In genomic region chr15:86571873-86572272, GRCh38 we compare ENCODE assay signal across 30 cellular contexts.
"Had no signal": no experiment of that assay in that cellular context is flagged by ENCODE, and none has a peak within 500 bp of the region (broad histone marks: within the 10 kb centered on the region; RNA-seq: fewer than 3 reads in every experiment).

No MANE protein-coding gene starts in this region.

- H3K4me3 ChIP-seq: breast epithelium, esophagus squamous epithelium, psoas muscle, suprapubic skin, uterus had no signal

- H3K27me3 ChIP-seq: esophagus squamous epithelium, uterus had no signal

- ATAC-seq: activated T-helper 17 cell treated with anti-CD3 and anti-CD28 coated beads, Interleukin-2, amount 50 U/mL, for 72 hours; naive thymus-derived CD8-positive, alpha-beta T cell; psoas muscle; T-helper 17 cell had no signal

- H3K27me3 Mint-ChIP-seq: activated CD4-positive, alpha-beta memory T cell treated with anti-CD3 and anti-CD28 coated beads, Interleukin-2, amount 10 ng/mL, durations not matched to agents 7 days and 5 days had no signal

- H3K27ac ChIP-seq: breast epithelium, epithelial cell of prostate, esophagus squamous epithelium, parathyroid adenoma, psoas muscle, suprapubic skin, uterus had no signal

- H3K4me1 Mint-ChIP-seq: activated CD4-positive, alpha-beta memory T cell treated with anti-CD3 and anti-CD28 coated beads, Interleukin-2, amount 10 ng/mL, durations not matched to agents 7 days and 5 days had no signal

- H3K9me3 Mint-ChIP-seq: activated CD4-positive, alpha-beta T cell treated with anti-CD3 and anti-CD28 coated beads, Interleukin-2, amount 10 ng/mL, durations not matched to agents 7 days and 5 days; neural crest cell had no signal

- H3K27ac Mint-ChIP-seq: activated CD4-positive, alpha-beta memory T cell treated with anti-CD3 and anti-CD28 coated beads, Interleukin-2, amount 10 ng/mL, durations not matched to agents 7 days and 5 days; activated CD4-positive, alpha-beta T cell treated with anti-CD3 and anti-CD28 coated beads, Interleukin-2, amount 10 ng/mL, durations not matched to agents 7 days and 5 days; activated T-cell treated with anti-CD3 and anti-CD28 coated beads, Interleukin-2, amount 50 U/mL, for 24 hours; activated T-helper 17 cell treated with anti-CD3 and anti-CD28 coated beads, Interleukin-2, amount 50 U/mL, for 72 hours; naive thymus-derived CD8-positive, alpha-beta T cell; T-helper 17 cell; WTC11 had no signal

- H3K9me3 ChIP-seq: breast epithelium, esophagus squamous epithelium, psoas muscle, suprapubic skin, uterus had no signal

- H3K4me1 ChIP-seq: breast epithelium, esophagus squamous epithelium, parathyroid adenoma, psoas muscle, suprapubic skin, uterus had no signal

- H3K4me3 Mint-ChIP-seq: activated CD4-positive, alpha-beta memory T cell treated with anti-CD3 and anti-CD28 coated beads, Interleukin-2, amount 10 ng/mL, durations not matched to agents 7 days and 5 days; activated CD4-positive, alpha-beta T cell treated with anti-CD3 and anti-CD28 coated beads, Interleukin-2, amount 10 ng/mL, durations not matched to agents 7 days and 5 days; activated T-cell treated with anti-CD3 and anti-CD28 coated beads, Interleukin-2, amount 50 U/mL, for 24 hours; activated T-helper 17 cell treated with anti-CD3 and anti-CD28 coated beads, Interleukin-2, amount 50 U/mL, for 72 hours; naive thymus-derived CD8-positive, alpha-beta T cell; neural crest cell; T-helper 17 cell; WTC11 had no signal

- DNase-seq: activated CD4-positive, alpha-beta memory T cell treated with anti-CD3 and anti-CD28 coated beads, Interleukin-2, amount 10 ng/mL, durations not matched to agents 7 days and 5 days; activated CD4-positive, alpha-beta T cell treated with anti-CD3 and anti-CD28 coated beads for 1 hour; activated CD4-positive, alpha-beta T cell treated with anti-CD3 and anti-CD28 coated beads, Interleukin-2, amount 10 ng/mL, durations not matched to agents 7 days and 5 days; activated CD8-positive, alpha-beta memory T cell treated with anti-CD3 and anti-CD28 coated beads, Interleukin-2, amount 50 U/mL, for 48 hours; activated gamma-delta T cell treated with Interleukin-2 at 50 U/mL for 16 hours; activated naive CD4-positive, alpha-beta T cell treated with anti-CD3 and anti-CD28 coated beads, Interleukin-2, amount 50 U/mL, for 16 hours; activated T-cell treated with anti-CD3 and anti-CD28 coated beads, Interleukin-2, amount 50 U/mL, for 24 hours; dermis blood vessel endothelial cell; effector CD4-positive, alpha-beta T cell; esophagus squamous epithelium; foreskin melanocyte; islet precursor cell; midbrain; naive thymus-derived CD8-positive, alpha-beta T cell; occipital lobe; psoas muscle; stimulated activated CD4-positive, alpha-beta T cell treated with anti-CD3 and anti-CD28 coated beads, Interleukin-15, amount 100 ng/mL, for 24 hours; stimulated activated CD4-positive, alpha-beta T cell treated with anti-CD3 and anti-CD28 coated beads, Interleukin-2, amount 100 ng/mL, for 24 hours; stimulated activated naive CD4-positive, alpha-beta T cell; T-helper 17 cell; T1000; trophoblast cell; uterus had no signal

- H3K36me3 ChIP-seq: breast epithelium, esophagus squamous epithelium, suprapubic skin, uterus had no signal
